1 cellular context compared by ENCODE assay signal in genomic region chr1:26315874-26316850, GRCh38.
TF ChIP-seq lines count a peak whose summit lies in the region.

No MANE protein-coding gene starts in this region.

TF ChIP-seq in IMR-90, 13 proteins besides CTCF, POLR2A, EP300 and RAD21 (continued from another document):
- TF ChIP-seq BHLHE40 (IDR thresholded peaks at IDR 0.05; ENCODE audit: low read depth, low read length) (no peak), MAZ (IDR thresholded peaks at IDR 0.05; ENCODE audit: borderline replicate concordance, low read depth, low read length) (no peak), SMC3 (IDR thresholded peaks at IDR 0.05; ENCODE audit: low read depth, low read length) (no peak), FOS (IDR thresholded peaks at IDR 0.05; ENCODE audit: low read depth, low read length) (no peak), MAFK (IDR thresholded peaks at IDR 0.05; ENCODE audit: low read depth, low read length) (no peak)
